In the genomic region with DNA sequence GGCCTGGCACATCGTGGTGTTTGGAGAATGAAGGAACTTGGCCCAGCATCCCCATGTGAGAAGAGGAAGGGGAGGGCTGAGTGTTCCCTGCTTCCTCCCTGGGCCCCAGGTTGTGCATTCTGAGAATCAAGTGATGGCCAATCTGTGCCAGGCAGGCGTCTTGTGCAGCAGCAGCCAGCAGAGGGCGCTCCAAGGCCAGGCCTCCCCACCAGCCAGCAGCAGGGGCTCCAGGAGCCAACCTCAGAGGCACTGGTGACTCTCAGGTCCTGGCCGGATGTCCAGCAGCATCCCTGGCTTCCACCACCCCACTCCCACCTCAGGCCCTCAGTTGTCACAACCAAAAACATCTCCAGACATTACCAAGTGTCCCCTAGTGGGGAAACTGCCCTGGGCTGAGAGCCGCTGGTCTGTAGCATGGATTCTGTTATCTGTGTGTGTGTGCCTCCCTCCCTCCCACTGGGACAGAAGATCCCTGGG, we compare ENCODE assay signal across 8 cellular contexts.
A peak's percentile ranks its signal among the peaks of the same experiment; 100 is the strongest.
DNase-seq lines count a peak whose midpoint lies in the region; ATAC-seq, FAIRE-seq and TF ChIP-seq lines count a peak whose summit lies in the region.

No MANE protein-coding gene starts in this region.

- CTCF ChIA-PET in HEK293 (lab: Yijun Ruan, JAX): interaction anchor here (0.6 to 2.0 kb wide), 15 partner anchors 8 to 979 kb away, joined by 3 to 15 read pairs (median 3); no protein-coding TSS in a partner anchor

- peak; percentile 21 for DNase-seq in RCC 7860 (ENCODE audit: low spot score)
- peak; percentile 42 to 51 for DNase-seq in activated T-helper 1 cell treated with anti-CD3 and anti-CD28 coated beads, Interleukin-2, amount 50 U/mL, for 16 hours (ENCODE audit: low read depth in 1 of 2, low spot score in 1 of 2)
- peak; percentile 50 for DNase-seq in fibroblast of villous mesenchyme (ENCODE audit: low read depth)
- peak in 1 of 6 donors; percentile 84 for DNase-seq in pancreas
- peak; percentile 69 to 88 for DNase-seq in aorta

- FAIRE-seq in RCC 7860 (lab: Jason Lieb, UNC) (no peak), pancreas (lab: Jason Lieb, UNC) (no peak)

- POLR2A ChIA-PET in HEK293 (lab: Yijun Ruan, JAX): no interaction called here

- intact Hi-C loops in pancreas (cut with DNase I) (no loop called here), aorta (cut with DNase I) (no loop called here)

- H3K4me3 ChIP-seq in HEK293 (ENCODE audit: low read depth, low read length): no peak overlapping the region
- H3K4me3 ChIP-seq in fibroblast of villous mesenchyme (ENCODE audit: low read depth, low read length): no peak overlapping the region
- no peak overlapping the region for H3K4me3 ChIP-seq in pancreas
- no peak overlapping the region for H3K4me3 ChIP-seq in aorta (ENCODE audit: low read length in 2 of 2)

- 23 to 28% methylated on average over 5 of the region's 5 CpGs for WGBS in pancreas, 2 donors
- 28 to 37% methylated on average over 5 of the region's 5 CpGs for WGBS in aorta, 2 donors

- no peaks in the 10 kb centered on the region for H3K27me3 ChIP-seq in pancreas
- no peaks in the 10 kb centered on the region for H3K27me3 ChIP-seq in aorta (ENCODE audit: control insufficient read depth in 1 of 2, insufficient read depth in 2 of 2, low read length in 1 of 2)

- peak in 3 of 4 donors; percentile 59 to 84 (median 79) for ATAC-seq in pancreas
- no peak for ATAC-seq in aorta (ENCODE audit: low FRiP score)
- ATAC-seq in GM19328 (IDR thresholded peaks at IDR 0.05; ENCODE audit: unreplicated experiment): no peak

- H3K9me3 ChIP-seq in HEK293 (ENCODE audit: control insufficient read depth, insufficient read depth, low read depth, low read length) (no peaks in the 10 kb centered on the region), pancreas (no peaks in the 10 kb centered on the region), aorta (ENCODE audit: control insufficient read depth, low read length) (no peaks in the 10 kb centered on the region)

- H3K36me3 ChIP-seq in HEK293 (ENCODE audit: control insufficient read depth in 2 of 2, insufficient read depth in 1 of 2, low read length in 2 of 2) (peaks cover 0 to 4% of the 10 kb centered on the region in 2 experiments; a peak in 1 of 3 replicates), pancreas (no peaks in the 10 kb centered on the region), aorta (ENCODE audit: control insufficient read depth in 1 of 2, insufficient read depth in 2 of 2, low read length in 1 of 2) (peaks cover 2 to 19% of the 10 kb centered on the region in 2 donors)

- peak; percentile 97 for TF ChIP-seq CTCF in C4-2B (conservative IDR thresholded peaks at IDR 0.05)
- peak; percentile 87 for TF ChIP-seq CTCF in HEK293 (tag by site-specific recombination; IDR thresholded peaks at IDR 0.05)
- peak; percentile 87 for TF ChIP-seq CTCF in fibroblast of villous mesenchyme (IDR thresholded peaks at IDR 0.05; ENCODE audit: insufficient read depth, low read depth, low read length)
- peak; percentile 37 to 70 (median 51) for TF ChIP-seq CTCF in pancreas (IDR thresholded peaks at IDR 0.05)

- H3K4me1 ChIP-seq in HEK293 (ENCODE audit: control insufficient read depth, insufficient read depth, low read length) (no peaks in the 10 kb centered on the region), pancreas (no peaks in the 10 kb centered on the region), aorta (ENCODE audit: control insufficient read depth in 1 of 2, insufficient read depth in 2 of 2, low read length in 2 of 2) (no peaks in the 10 kb centered on the region)

- H3K27ac ChIP-seq in C4-2B (no peak overlapping the region), HEK293 (ENCODE audit: extremely low read depth, low read depth, low read length) (no peak overlapping the region), pancreas (no peak overlapping the region), aorta (ENCODE audit: low read depth in 1 of 2, low read length in 2 of 2) (no peak overlapping the region)

TF ChIP-seq in HEK293, 187 proteins besides CTCF, POLR2A, EP300 and RAD21:
- TF ChIP-seq ZNF701 (tag by site-specific recombination; IDR thresholded peaks at IDR 0.05): no peak
- TF ChIP-seq ZNF48 (tag by site-specific recombination; IDR thresholded peaks at IDR 0.05): no peak
- TF ChIP-seq OSR2 (tag by site-specific recombination; IDR thresholded peaks at IDR 0.05): 0 out of 2 replicates have a peak, but pooled peaks have one; percentile 35
- TF ChIP-seq, protein P1, sequence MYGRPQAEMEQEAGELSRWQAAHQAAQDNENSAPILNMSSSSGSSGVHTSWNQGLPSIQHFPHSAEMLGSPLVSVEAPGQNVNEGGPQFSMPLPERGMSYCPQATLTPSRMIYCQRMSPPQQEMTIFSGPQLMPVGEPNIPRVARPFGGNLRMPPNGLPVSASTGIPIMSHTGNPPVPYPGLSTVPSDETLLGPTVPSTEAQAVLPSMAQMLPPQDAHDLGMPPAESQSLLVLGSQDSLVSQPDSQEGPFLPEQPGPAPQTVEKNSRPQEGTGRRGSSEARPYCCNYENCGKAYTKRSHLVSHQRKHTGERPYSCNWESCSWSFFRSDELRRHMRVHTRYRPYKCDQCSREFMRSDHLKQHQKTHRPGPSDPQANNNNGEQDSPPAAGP (tag by site-specific recombination; IDR thresholded peaks at IDR 0.05): no peak
- peak; percentile 19; the same call in 1 of the 2 replicates for TF ChIP-seq GLIS1 (tag by site-specific recombination; IDR thresholded peaks at IDR 0.05)
- TF ChIP-seq ZIC2 (tag by site-specific recombination; IDR thresholded peaks at IDR 0.05): peak; percentile 61
- peak; percentile 95 for TF ChIP-seq ZNF654 (tag by site-specific recombination; IDR thresholded peaks at IDR 0.05; ENCODE audit: low read depth)
- TF ChIP-seq ZBTB17 (tag by site-specific recombination; IDR thresholded peaks at IDR 0.05): 0 out of 2 replicates have a peak, but pooled peaks have one; percentile 19
TF ChIP-seq in HEK293: peak in this region for 5.

Comparison
In these comparisons a context has a peak if more than half of its experiments do, and no peak if none do; other contexts are left out.
1. ATAC-seq: peak in pancreas (3 of 4); none in aorta (single experiment) and GM19328 (single experiment).
2. Peak in every context shown above with its lines, with median percentiles within 50 percentile points of each other: CTCF ChIP-seq.